Comparison of ENCODE assay signal across 11 cellular contexts in genomic region chr1:175600721-175601440, GRCh38.
DNase-seq lines count a peak whose midpoint lies in the region; ATAC-seq and TF ChIP-seq lines count a peak whose summit lies in the region.
"Had no signal": no experiment of that assay in that cellular context is flagged by ENCODE, and none has a peak within 500 bp of the region (broad histone marks: within the 10 kb centered on the region; RNA-seq: fewer than 3 reads in every experiment).

No MANE protein-coding gene starts in this region.

- peak overlapping the region; percentile 56 for H3K27ac Mint-ChIP-seq in activated CD8-positive, alpha-beta memory T cell treated with anti-CD3 and anti-CD28 coated beads, Interleukin-2, amount 10 ng/mL, durations not matched to agents 7 days and 5 days
- H3K27ac Mint-ChIP-seq: stimulated activated naive CD8-positive, alpha-beta T cell treated with anti-CD3 and anti-CD28 coated beads, Interleukin-15, Interleukin-2, amounts not matched to agents 100 ng/mL and 50 ng/mL, for 24 hours had no signal

- in situ Hi-C loops in gastrocnemius medialis (cut with MboI; ENCODE audit: low sequenced_read_pairs in 4 of 4), result no loop called here

- H3K9me3 ChIP-seq in gastrocnemius medialis, result no peaks in the 10 kb centered on the region

- peak; percentile 67 for ATAC-seq in activated CD8-positive, alpha-beta memory T cell treated with anti-CD3 and anti-CD28 coated beads, Interleukin-2, amount 10 ng/mL, durations not matched to agents 7 days and 5 days
- ATAC-seq in HG02970 (IDR thresholded peaks at IDR 0.05; ENCODE audit: low FRiP score, unreplicated experiment) (peak; percentile 80), gastrocnemius medialis (no peak)

- no peak overlapping the region for H3K4me3 Mint-ChIP-seq in activated CD8-positive, alpha-beta memory T cell treated with anti-CD3 and anti-CD28 coated beads, Interleukin-2, amount 10 ng/mL, durations not matched to agents 7 days and 5 days
- H3K4me3 Mint-ChIP-seq: stimulated activated naive CD8-positive, alpha-beta T cell treated with anti-CD3 and anti-CD28 coated beads, Interleukin-15, Interleukin-2, amounts not matched to agents 100 ng/mL and 50 ng/mL, for 24 hours had no signal

- POLR2A ChIA-PET in RWPE1 (lab: Yijun Ruan, JAX; ENCODE audit: low non-redundant PET), result no interaction called here

- TF ChIP-seq POLR2A in gastrocnemius medialis (IDR thresholded peaks at IDR 0.05), result no peak

- H3K27me3 ChIP-seq in gastrocnemius medialis, result peaks cover 0 to 7% (median 5%) of the 10 kb centered on the region in 3 donors

- no peak overlapping the region for H3K4me3 ChIP-seq in gastrocnemius medialis

- H3K36me3 ChIP-seq in gastrocnemius medialis, result no peaks in the 10 kb centered on the region

- H3K36me3 Mint-ChIP-seq in activated CD8-positive, alpha-beta memory T cell treated with anti-CD3 and anti-CD28 coated beads, Interleukin-2, amount 10 ng/mL, durations not matched to agents 7 days and 5 days, result no peaks in the 10 kb centered on the region

- CTCF ChIA-PET in activated CD8-positive, alpha-beta memory T cell treated with anti-CD3 and anti-CD28 coated beads, Interleukin-2, amount 10 ng/mL, durations not matched to agents 7 days and 5 days (lab: Charles Lee), result no interaction called here
- CTCF ChIA-PET in RWPE1 (lab: Yijun Ruan, JAX), result no interaction called here

- TF ChIP-seq CTCF in RWPE1 (conservative IDR thresholded peaks at IDR 0.05; ENCODE audit: low read depth) (no peak), gastrocnemius medialis (IDR thresholded peaks at IDR 0.05 in 4 of 5, conservative IDR thresholded peaks at IDR 0.05 in 1 of 5) (no peak)

- H3K4me1 Mint-ChIP-seq in activated CD8-positive, alpha-beta memory T cell treated with anti-CD3 and anti-CD28 coated beads, Interleukin-2, amount 10 ng/mL, durations not matched to agents 7 days and 5 days, result peaks cover 28% of the 10 kb centered on the region

- peaks cover 0 to 5% of the 10 kb centered on the region in 2 donors for H3K4me1 ChIP-seq in gastrocnemius medialis

- DNase-seq in activated CD8-positive, alpha-beta memory T cell treated with anti-CD3 and anti-CD28 coated beads, Interleukin-2, amount 10 ng/mL, durations not matched to agents 7 days and 5 days, result peak; percentile 75
- no peak for DNase-seq in activated CD8-positive, alpha-beta memory T cell treated with anti-CD3 and anti-CD28 coated beads, Interleukin-2, amount 50 U/mL, for 4 hours
- peak; percentile 86 for DNase-seq in NCI-H526 treated with DMSO at 0.1 percent for 48 hours (lab: John Stamatoyannopoulos, UW)
- DNase-seq in GM03348 (ENCODE audit: low spot score), result no peak
- no peak for DNase-seq in RWPE1 (ENCODE audit: low spot score)
- no peak for DNase-seq in NCI-H1694 (lab: John Stamatoyannopoulos, UW)
- no peak for DNase-seq in gastrocnemius medialis
- DNase-seq: central memory CD4-positive, alpha-beta T cell; H7 had no signal

- H3K9me3 Mint-ChIP-seq in activated CD8-positive, alpha-beta memory T cell treated with anti-CD3 and anti-CD28 coated beads, Interleukin-2, amount 10 ng/mL, durations not matched to agents 7 days and 5 days (ENCODE audit: low read depth), result no peaks in the 10 kb centered on the region
- H3K9me3 Mint-ChIP-seq: stimulated activated naive CD8-positive, alpha-beta T cell treated with anti-CD3 and anti-CD28 coated beads, Interleukin-15, Interleukin-2, amounts not matched to agents 100 ng/mL and 50 ng/mL, for 24 hours had no signal

- no peak overlapping the region for H3K27ac ChIP-seq in RWPE1
- no peak overlapping the region for H3K27ac ChIP-seq in gastrocnemius medialis

- intact Hi-C loops in gastrocnemius medialis (cut with DNase I; ENCODE audit: low total_unique reads), result no loop called here

- peaks cover 45% of the 10 kb centered on the region for H3K27me3 Mint-ChIP-seq in activated CD8-positive, alpha-beta memory T cell treated with anti-CD3 and anti-CD28 coated beads, Interleukin-2, amount 10 ng/mL, durations not matched to agents 7 days and 5 days

Comparison
In these comparisons a context has a peak if more than half of its experiments do, and no peak if none do; other contexts are left out.
1. DNase-seq: peak in activated CD8-positive, alpha-beta memory T cell treated with anti-CD3 and anti-CD28 coated beads, Interleukin-2, amount 10 ng/mL, durations not matched to agents 7 days and 5 days (single experiment) and NCI-H526 treated with DMSO at 0.1 percent for 48 hours (single experiment); none in activated CD8-positive, alpha-beta memory T cell treated with anti-CD3 and anti-CD28 coated beads, Interleukin-2, amount 50 U/mL, for 4 hours (single experiment), GM03348 (single experiment), RWPE1 (single experiment), NCI-H1694 (single experiment) and gastrocnemius medialis (0 of 2).
2. ATAC-seq: peak in activated CD8-positive, alpha-beta memory T cell treated with anti-CD3 and anti-CD28 coated beads, Interleukin-2, amount 10 ng/mL, durations not matched to agents 7 days and 5 days (single experiment) and HG02970 (single experiment); none in gastrocnemius medialis (0 of 2).